In the genomic region with DNA sequence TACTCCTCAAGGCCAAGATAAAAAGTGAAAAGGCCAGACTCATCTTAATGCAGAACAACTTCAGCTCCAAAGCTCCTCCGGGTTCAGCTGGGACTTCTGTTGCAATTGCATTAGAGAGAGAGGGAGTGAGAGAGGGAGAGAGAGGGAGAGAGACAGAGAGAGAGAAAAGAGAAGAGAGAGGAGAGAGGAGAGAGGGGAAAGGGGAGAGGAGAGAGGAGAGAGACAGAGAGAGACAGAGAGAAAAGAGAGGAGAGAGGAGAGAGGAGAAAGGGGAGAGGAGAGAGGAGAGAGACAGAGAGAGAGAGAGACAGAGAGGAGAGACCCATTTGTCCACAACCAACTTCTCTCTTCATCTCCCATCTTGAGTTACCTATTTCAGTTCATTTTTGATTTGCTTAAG, we compare ENCODE assay signal across 1 cellular context.
TF ChIP-seq lines count a peak whose summit lies in the region.

No MANE protein-coding gene starts in this region.

TF ChIP-seq in K562, 482 proteins besides CTCF, POLR2A, EP300 and RAD21 (continued from another document):
- no peak for TF ChIP-seq ARID4B (CRISPR knock-in tag; IDR thresholded peaks at IDR 0.05)
- TF ChIP-seq VEZF1 (CRISPR knock-in tag; IDR thresholded peaks at IDR 0.05), result no peak
- TF ChIP-seq SAP30 (IDR thresholded peaks at IDR 0.05; ENCODE audit: borderline replicate concordance, insufficient read depth, low read depth, low read length, poor library complexity, severe bottlenecking), result no peak
- no peak for TF ChIP-seq NFATC3 (IDR thresholded peaks at IDR 0.05)
- TF ChIP-seq BDP1 (IDR thresholded peaks at IDR 0.05; ENCODE audit: insufficient read depth, insufficient read length), result no peak
- peak in 1 of 2 experiments; percentile 71; a peak in 1 of 4 replicates for TF ChIP-seq MCM7 (IDR thresholded peaks at IDR 0.05)
- TF ChIP-seq ZBTB1 (CRISPR knock-in tag; IDR thresholded peaks at IDR 0.05; ENCODE audit: borderline replicate concordance, low read depth), result no peak
- no peak for TF ChIP-seq MAFG (tag; conservative IDR thresholded peaks at IDR 0.05)
- TF ChIP-seq ELF4 (CRISPR knock-in tag; IDR thresholded peaks at IDR 0.05), result peak; percentile 65; the same call in 1 of the 2 replicates
- 0 out of 2 replicates have a peak, but pooled peaks have one; percentile 22 for TF ChIP-seq HBP1 (CRISPR knock-in tag; IDR thresholded peaks at IDR 0.05)
- no peak for TF ChIP-seq FIP1L1 (IDR thresholded peaks at IDR 0.05; ENCODE audit: low read depth, low read length, poor library complexity, severe bottlenecking)
- no peak for TF ChIP-seq CBX1 (IDR thresholded peaks at IDR 0.05; ENCODE audit: low read depth)
- TF ChIP-seq ZNF512 (tag; IDR thresholded peaks at IDR 0.05), result peak; percentile 58; the same call in 1 of the 2 replicates
- TF ChIP-seq ZNF165 (CRISPR knock-in tag; IDR thresholded peaks at IDR 0.05; ENCODE audit: borderline replicate concordance), result no peak
- no peak for TF ChIP-seq SMARCA5 (IDR thresholded peaks at IDR 0.05)
TF ChIP-seq in K562: peak in this region for 4.
